In genomic region chr12:110338754-110339153, GRCh38 we compare ENCODE assay signal across 11 cellular contexts. TPM values are rescaled to one million over a fixed set of nuclear protein-coding genes. Genes with fewer than 3 reads are reported as not detected.
DNase-seq lines count a peak whose midpoint lies in the region; ATAC-seq, FAIRE-seq and TF ChIP-seq lines count a peak whose summit lies in the region.
"Had no signal": no experiment of that assay in that cellular context is flagged by ENCODE, and none has a peak within 500 bp of the region (broad histone marks: within the 10 kb centered on the region; RNA-seq: fewer than 3 reads in every experiment).

No MANE protein-coding gene starts in this region.

- TF ChIP-seq CTCF in bronchial epithelial cell (IDR thresholded peaks at IDR 0.05; ENCODE audit: insufficient read depth, low read length, severe bottlenecking) (peak; percentile 5), neural progenitor cell (IDR thresholded peaks at IDR 0.05) (peak; percentile 7)

- H3K4me1 Mint-ChIP-seq in neural progenitor cell = no peaks in the 10 kb centered on the region

- ATAC-seq in GM21737 (IDR thresholded peaks at IDR 0.05; ENCODE audit: unreplicated experiment) = no peak

- H3F3A ChIP-seq in neural progenitor cell (ENCODE audit: low read depth) = peaks cover 6% of the 10 kb centered on the region

- no peak overlapping the region for H2AFZ ChIP-seq in neural progenitor cell (replicated peaks)

- H3K27ac Mint-ChIP-seq in neural progenitor cell = no peak overlapping the region
- H3K27ac Mint-ChIP-seq: activated CD4-positive, alpha-beta memory T cell treated with anti-CD3 and anti-CD28 coated beads for 36 hours had no signal

- no peak overlapping the region for H3K4me2 ChIP-seq in neural progenitor cell

- H3K9me3 ChIP-seq in neural progenitor cell (ENCODE audit: low read depth) = no peaks in the 10 kb centered on the region

- no peak overlapping the region for H3K27ac ChIP-seq in neural progenitor cell

- H3K9ac ChIP-seq in neural progenitor cell = no peak overlapping the region

- peaks cover 54% of the 10 kb centered on the region for H3K36me3 Mint-ChIP-seq in neural progenitor cell

- FAIRE-seq in bronchial epithelial cell (lab: Jason Lieb, UNC) = no peak

- DNase-seq in NCI-H82 (lab: John Stamatoyannopoulos, UW) = peak; percentile 36
- no peak for DNase-seq in NCI-H82 treated with DMSO at 0.1 percent for 48 hours (lab: John Stamatoyannopoulos, UW; ENCODE audit: unreplicated experiment)
- peak; percentile 27 for DNase-seq in M059J (ENCODE audit: low read depth)
- no peak for DNase-seq in bronchial epithelial cell (ENCODE audit: low read depth)
- DNase-seq in neural progenitor cell (ENCODE audit: low spot score) = no peak
- DNase-seq in stimulated activated CD4-positive, alpha-beta T cell treated with anti-CD3 and anti-CD28 coated beads, Interleukin-15, amount 100 ng/mL, for 24 hours = no peak
- DNase-seq in AG20443 (ENCODE audit: low spot score) = no peak
- DNase-seq: activated CD4-positive, alpha-beta memory T cell treated with anti-CD3 and anti-CD28 coated beads for 36 hours; effector CD4-positive, alpha-beta T cell; NCI-H446 treated with DMSO at 0.1 percent for 48 hours had no signal

- peaks cover 38% of the 10 kb centered on the region for H3K36me3 ChIP-seq in bronchial epithelial cell (ENCODE audit: control insufficient read depth, insufficient read depth, low read length)
- peaks cover 32% of the 10 kb centered on the region for H3K36me3 ChIP-seq in neural progenitor cell

- no peaks in the 10 kb centered on the region for H3K79me2 ChIP-seq in neural progenitor cell (ENCODE audit: low read depth)

- H4K20me1 ChIP-seq in neural progenitor cell (ENCODE audit: low read depth) = no peaks in the 10 kb centered on the region

- H3K4me1 ChIP-seq in neural progenitor cell = no peaks in the 10 kb centered on the region

- H3K4me3 ChIP-seq in bronchial epithelial cell (ENCODE audit: low read depth, low read length) (no peak overlapping the region), neural progenitor cell (no peak overlapping the region)

- no peaks in the 10 kb centered on the region for H3K27me3 ChIP-seq in bronchial epithelial cell (ENCODE audit: control insufficient read depth, insufficient read depth, low read length)
- no peaks in the 10 kb centered on the region for H3K27me3 ChIP-seq in neural progenitor cell

- H3K9me3 Mint-ChIP-seq in neural progenitor cell = no peaks in the 10 kb centered on the region
- H3K9me3 Mint-ChIP-seq: activated CD4-positive, alpha-beta memory T cell treated with anti-CD3 and anti-CD28 coated beads for 36 hours had no signal

- no peak overlapping the region for H3K4me3 Mint-ChIP-seq in neural progenitor cell
- H3K4me3 Mint-ChIP-seq: activated CD4-positive, alpha-beta memory T cell treated with anti-CD3 and anti-CD28 coated beads for 36 hours had no signal

- H3K27me3 Mint-ChIP-seq in neural progenitor cell (ENCODE audit: insufficient read depth, low read depth) = peaks cover 2% of the 10 kb centered on the region
- H3K27me3 Mint-ChIP-seq: activated CD4-positive, alpha-beta memory T cell treated with anti-CD3 and anti-CD28 coated beads for 36 hours had no signal

RNA-seq across cellular contexts. Expression of gene ATP2A2, which starts 57.7 kb away (rescaled TPM):
- 86.9 and 140 TPM in 2 replicates for total RNA-seq in M059J (2014; rRNA removed; shearing (Covaris generic))
- total RNA-seq in bronchial epithelial cell = 125 and 173 TPM in 2 replicates
- 99.5 and 111 TPM in 2 replicates for total RNA-seq in neural progenitor cell (ENCODE audit: low replicate concordance)

Comparison
In these comparisons a context has a peak if more than half of its experiments do, and no peak if none do; other contexts are left out.
1. DNase-seq: peak in NCI-H82 (single experiment) and M059J (single experiment); none in NCI-H82 treated with DMSO at 0.1 percent for 48 hours (single experiment), bronchial epithelial cell (single experiment), neural progenitor cell (single experiment), stimulated activated CD4-positive, alpha-beta T cell treated with anti-CD3 and anti-CD28 coated beads, Interleukin-15, amount 100 ng/mL, for 24 hours (single experiment) and AG20443 (single experiment).